1 cellular context compared by ENCODE assay signal in genomic region chr4:126799471-126799870, GRCh38.
TF ChIP-seq lines count a peak whose summit lies in the region.

No MANE protein-coding gene starts in this region.

TF ChIP-seq in K562, 482 proteins besides CTCF, POLR2A, EP300 and RAD21 (continued from another document):
- TF ChIP-seq HINFP (tag; conservative IDR thresholded peaks at IDR 0.05; ENCODE audit: low read depth) (no peak), TRIM24 (IDR thresholded peaks at IDR 0.05) (no peak), POLR2AphosphoS2 (IDR thresholded peaks at IDR 0.05; ENCODE audit: low read length) (no peak), ZZZ3 (IDR thresholded peaks at IDR 0.05) (no peak), RHOXF2B (CRISPR knock-in tag; conservative IDR thresholded peaks at IDR 0.05) (no peak), NFYB (IDR thresholded peaks at IDR 0.05; ENCODE audit: extremely low read depth, insufficient read length) (no peak), NCOA4 (IDR thresholded peaks at IDR 0.05; ENCODE audit: partially characterized antibody) (no peak), BCLAF1 (IDR thresholded peaks at IDR 0.05; ENCODE audit: borderline replicate concordance in 1 of 2, control insufficient read depth in 1 of 2, low read depth in 2 of 2, low read length in 1 of 2) (no peak), ZNF311 (CRISPR knock-in tag; IDR thresholded peaks at IDR 0.05) (no peak)
TF ChIP-seq in K562: peak in this region for 0.
